1 cellular context compared by ENCODE assay signal in the genomic region with DNA sequence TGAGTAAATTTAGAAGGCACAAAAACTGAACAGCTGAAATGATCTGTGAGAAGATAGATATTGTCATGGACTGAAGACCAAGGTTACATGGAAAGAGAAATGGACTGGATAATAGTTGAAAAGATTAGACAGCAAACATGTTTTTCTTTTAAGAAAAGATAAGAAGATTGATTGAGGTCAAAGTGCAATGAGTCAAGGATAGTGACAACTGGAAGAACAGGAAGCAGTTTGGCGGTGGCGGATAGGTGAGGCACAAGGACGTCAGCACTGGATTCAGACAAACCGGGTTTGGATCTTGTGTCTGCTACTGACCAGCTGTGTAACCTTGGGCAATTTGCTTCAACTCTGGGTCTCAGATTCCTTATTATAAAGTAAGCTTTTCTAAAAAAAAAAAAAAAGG.
A peak's percentile ranks its signal among the peaks of the same experiment; 100 is the strongest.
TF ChIP-seq lines count a peak whose summit lies in the region.

No MANE protein-coding gene starts in this region.

TF ChIP-seq in K562, 482 proteins besides CTCF, POLR2A, EP300 and RAD21:
- peak; percentile 62 for TF ChIP-seq CBFA2T3 (IDR thresholded peaks at IDR 0.05)
- TF ChIP-seq, protein P1, sequence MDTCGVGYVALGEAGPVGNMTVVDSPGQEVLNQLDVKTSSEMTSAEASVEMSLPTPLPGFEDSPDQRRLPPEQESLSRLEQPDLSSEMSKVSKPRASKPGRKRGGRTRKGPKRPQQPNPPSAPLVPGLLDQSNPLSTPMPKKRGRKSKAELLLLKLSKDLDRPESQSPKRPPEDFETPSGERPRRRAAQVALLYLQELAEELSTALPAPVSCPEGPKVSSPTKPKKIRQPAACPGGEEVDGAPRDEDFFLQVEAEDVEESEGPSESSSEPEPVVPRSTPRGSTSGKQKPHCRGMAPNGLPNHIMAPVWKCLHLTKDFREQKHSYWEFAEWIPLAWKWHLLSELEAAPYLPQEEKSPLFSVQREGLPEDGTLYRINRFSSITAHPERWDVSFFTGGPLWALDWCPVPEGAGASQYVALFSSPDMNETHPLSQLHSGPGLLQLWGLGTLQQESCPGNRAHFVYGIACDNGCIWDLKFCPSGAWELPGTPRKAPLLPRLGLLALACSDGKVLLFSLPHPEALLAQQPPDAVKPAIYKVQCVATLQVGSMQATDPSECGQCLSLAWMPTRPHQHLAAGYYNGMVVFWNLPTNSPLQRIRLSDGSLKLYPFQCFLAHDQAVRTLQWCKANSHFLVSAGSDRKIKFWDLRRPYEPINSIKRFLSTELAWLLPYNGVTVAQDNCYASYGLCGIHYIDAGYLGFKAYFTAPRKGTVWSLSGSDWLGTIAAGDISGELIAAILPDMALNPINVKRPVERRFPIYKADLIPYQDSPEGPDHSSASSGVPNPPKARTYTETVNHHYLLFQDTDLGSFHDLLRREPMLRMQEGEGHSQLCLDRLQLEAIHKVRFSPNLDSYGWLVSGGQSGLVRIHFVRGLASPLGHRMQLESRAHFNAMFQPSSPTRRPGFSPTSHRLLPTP (IDR thresholded peaks at IDR 0.05; ENCODE audit: borderline replicate concordance, extremely low read depth, insufficient read length), result no peak
- peak; percentile 90 for TF ChIP-seq NR2C1 (IDR thresholded peaks at IDR 0.05)
- peak; percentile 92 for TF ChIP-seq NR2C1 (tag; IDR thresholded peaks at IDR 0.05)
- TF ChIP-seq DPF2 (IDR thresholded peaks at IDR 0.05), result peak; percentile 36; the same call in 1 of the 2 replicates
- 0 out of 2 replicates have a peak, but pooled peaks have one; percentile 39 for TF ChIP-seq SMARCE1 (IDR thresholded peaks at IDR 0.05)
- 0 out of 2 replicates have a peak, but pooled peaks have one; percentile 15 for TF ChIP-seq ZEB2 (IDR thresholded peaks at IDR 0.05)
- TF ChIP-seq, protein P2, sequence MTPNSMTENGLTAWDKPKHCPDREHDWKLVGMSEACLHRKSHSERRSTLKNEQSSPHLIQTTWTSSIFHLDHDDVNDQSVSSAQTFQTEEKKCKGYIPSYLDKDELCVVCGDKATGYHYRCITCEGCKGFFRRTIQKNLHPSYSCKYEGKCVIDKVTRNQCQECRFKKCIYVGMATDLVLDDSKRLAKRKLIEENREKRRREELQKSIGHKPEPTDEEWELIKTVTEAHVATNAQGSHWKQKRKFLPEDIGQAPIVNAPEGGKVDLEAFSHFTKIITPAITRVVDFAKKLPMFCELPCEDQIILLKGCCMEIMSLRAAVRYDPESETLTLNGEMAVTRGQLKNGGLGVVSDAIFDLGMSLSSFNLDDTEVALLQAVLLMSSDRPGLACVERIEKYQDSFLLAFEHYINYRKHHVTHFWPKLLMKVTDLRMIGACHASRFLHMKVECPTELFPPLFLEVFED (CRISPR knock-in tag; conservative IDR thresholded peaks at IDR 0.05), result no peak
- peak; percentile 22 to 51; a peak in 3 of 4 replicates for TF ChIP-seq KDM1A (IDR thresholded peaks at IDR 0.05)
- TF ChIP-seq TEAD4 (IDR thresholded peaks at IDR 0.05; ENCODE audit: low read length), result peak; percentile 49; the same call in 1 of the 2 replicates
- no peak for TF ChIP-seq TEAD4 (CRISPR knock-in tag; IDR thresholded peaks at IDR 0.05; ENCODE audit: borderline replicate concordance)
- TF ChIP-seq MBD2 (IDR thresholded peaks at IDR 0.05; ENCODE audit: borderline replicate concordance, low read depth), result no peak
- TF ChIP-seq ARID1B (IDR thresholded peaks at IDR 0.05), result peak; percentile 56
- TF ChIP-seq GABPA (tag; conservative IDR thresholded peaks at IDR 0.05; ENCODE audit: low read depth), result peak; percentile 52; the same call in 1 of the 2 replicates
- TF ChIP-seq, protein P3, sequence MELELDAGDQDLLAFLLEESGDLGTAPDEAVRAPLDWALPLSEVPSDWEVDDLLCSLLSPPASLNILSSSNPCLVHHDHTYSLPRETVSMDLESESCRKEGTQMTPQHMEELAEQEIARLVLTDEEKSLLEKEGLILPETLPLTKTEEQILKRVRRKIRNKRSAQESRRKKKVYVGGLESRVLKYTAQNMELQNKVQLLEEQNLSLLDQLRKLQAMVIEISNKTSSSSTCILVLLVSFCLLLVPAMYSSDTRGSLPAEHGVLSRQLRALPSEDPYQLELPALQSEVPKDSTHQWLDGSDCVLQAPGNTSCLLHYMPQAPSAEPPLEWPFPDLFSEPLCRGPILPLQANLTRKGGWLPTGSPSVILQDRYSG (tag; conservative IDR thresholded peaks at IDR 0.05; ENCODE audit: low read depth), result no peak
- peak; percentile 59; the same call in 1 of the 2 replicates for TF ChIP-seq GABPB1 (CRISPR knock-in tag; IDR thresholded peaks at IDR 0.05)
- peak; percentile 61; the same call in 1 of the 2 replicates for TF ChIP-seq CREM (IDR thresholded peaks at IDR 0.05; ENCODE audit: low read depth)
- no peak for TF ChIP-seq HDAC6 (IDR thresholded peaks at IDR 0.05; ENCODE audit: low read depth, low read length)
- TF ChIP-seq, protein P4, sequence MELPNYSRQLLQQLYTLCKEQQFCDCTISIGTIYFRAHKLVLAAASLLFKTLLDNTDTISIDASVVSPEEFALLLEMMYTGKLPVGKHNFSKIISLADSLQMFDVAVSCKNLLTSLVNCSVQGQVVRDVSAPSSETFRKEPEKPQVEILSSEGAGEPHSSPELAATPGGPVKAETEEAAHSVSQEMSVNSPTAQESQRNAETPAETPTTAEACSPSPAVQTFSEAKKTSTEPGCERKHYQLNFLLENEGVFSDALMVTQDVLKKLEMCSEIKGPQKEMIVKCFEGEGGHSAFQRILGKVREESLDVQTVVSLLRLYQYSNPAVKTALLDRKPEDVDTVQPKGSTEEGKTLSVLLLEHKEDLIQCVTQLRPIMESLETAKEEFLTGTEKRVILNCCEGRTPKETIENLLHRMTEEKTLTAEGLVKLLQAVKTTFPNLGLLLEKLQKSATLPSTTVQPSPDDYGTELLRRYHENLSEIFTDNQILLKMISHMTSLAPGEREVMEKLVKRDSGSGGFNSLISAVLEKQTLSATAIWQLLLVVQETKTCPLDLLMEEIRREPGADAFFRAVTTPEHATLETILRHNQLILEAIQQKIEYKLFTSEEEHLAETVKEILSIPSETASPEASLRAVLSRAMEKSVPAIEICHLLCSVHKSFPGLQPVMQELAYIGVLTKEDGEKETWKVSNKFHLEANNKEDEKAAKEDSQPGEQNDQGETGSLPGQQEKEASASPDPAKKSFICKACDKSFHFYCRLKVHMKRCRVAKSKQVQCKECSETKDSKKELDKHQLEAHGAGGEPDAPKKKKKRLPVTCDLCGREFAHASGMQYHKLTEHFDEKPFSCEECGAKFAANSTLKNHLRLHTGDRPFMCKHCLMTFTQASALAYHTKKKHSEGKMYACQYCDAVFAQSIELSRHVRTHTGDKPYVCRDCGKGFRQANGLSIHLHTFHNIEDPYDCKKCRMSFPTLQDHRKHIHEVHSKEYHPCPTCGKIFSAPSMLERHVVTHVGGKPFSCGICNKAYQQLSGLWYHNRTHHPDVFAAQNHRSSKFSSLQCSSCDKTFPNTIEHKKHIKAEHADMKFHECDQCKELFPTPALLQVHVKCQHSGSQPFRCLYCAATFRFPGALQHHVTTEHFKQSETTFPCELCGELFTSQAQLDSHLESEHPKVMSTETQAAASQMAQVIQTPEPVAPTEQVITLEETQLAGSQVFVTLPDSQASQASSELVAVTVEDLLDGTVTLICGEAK (IDR thresholded peaks at IDR 0.05), result peak; percentile 63; the same call in 1 of the 2 replicates
- TF ChIP-seq, protein P4 (CRISPR knock-in tag; IDR thresholded peaks at IDR 0.05), result no peak
- TF ChIP-seq, protein P5, sequence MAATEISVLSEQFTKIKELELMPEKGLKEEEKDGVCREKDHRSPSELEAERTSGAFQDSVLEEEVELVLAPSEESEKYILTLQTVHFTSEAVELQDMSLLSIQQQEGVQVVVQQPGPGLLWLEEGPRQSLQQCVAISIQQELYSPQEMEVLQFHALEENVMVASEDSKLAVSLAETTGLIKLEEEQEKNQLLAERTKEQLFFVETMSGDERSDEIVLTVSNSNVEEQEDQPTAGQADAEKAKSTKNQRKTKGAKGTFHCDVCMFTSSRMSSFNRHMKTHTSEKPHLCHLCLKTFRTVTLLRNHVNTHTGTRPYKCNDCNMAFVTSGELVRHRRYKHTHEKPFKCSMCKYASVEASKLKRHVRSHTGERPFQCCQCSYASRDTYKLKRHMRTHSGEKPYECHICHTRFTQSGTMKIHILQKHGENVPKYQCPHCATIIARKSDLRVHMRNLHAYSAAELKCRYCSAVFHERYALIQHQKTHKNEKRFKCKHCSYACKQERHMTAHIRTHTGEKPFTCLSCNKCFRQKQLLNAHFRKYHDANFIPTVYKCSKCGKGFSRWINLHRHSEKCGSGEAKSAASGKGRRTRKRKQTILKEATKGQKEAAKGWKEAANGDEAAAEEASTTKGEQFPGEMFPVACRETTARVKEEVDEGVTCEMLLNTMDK (IDR thresholded peaks at IDR 0.05; ENCODE audit: borderline replicate concordance, insufficient read depth, low read depth, low read length, poor library complexity, severe bottlenecking), result no peak
- TF ChIP-seq MTA2 (IDR thresholded peaks at IDR 0.05; ENCODE audit: low read depth), result 0 out of 2 replicates have a peak, but pooled peaks have one; percentile 26
- no peak for TF ChIP-seq ZNF561 (CRISPR knock-in tag; conservative IDR thresholded peaks at IDR 0.05)
- TF ChIP-seq MEIS2 (IDR thresholded peaks at IDR 0.05; ENCODE audit: partially characterized antibody), result peak; percentile 79
- peak; percentile 62; the same call in 1 of the 2 replicates for TF ChIP-seq NR2C2 (CRISPR knock-in tag; IDR thresholded peaks at IDR 0.05)
- TF ChIP-seq NR2C2 (tag; IDR thresholded peaks at IDR 0.05), result peak; percentile 78
- TF ChIP-seq, protein P6, sequence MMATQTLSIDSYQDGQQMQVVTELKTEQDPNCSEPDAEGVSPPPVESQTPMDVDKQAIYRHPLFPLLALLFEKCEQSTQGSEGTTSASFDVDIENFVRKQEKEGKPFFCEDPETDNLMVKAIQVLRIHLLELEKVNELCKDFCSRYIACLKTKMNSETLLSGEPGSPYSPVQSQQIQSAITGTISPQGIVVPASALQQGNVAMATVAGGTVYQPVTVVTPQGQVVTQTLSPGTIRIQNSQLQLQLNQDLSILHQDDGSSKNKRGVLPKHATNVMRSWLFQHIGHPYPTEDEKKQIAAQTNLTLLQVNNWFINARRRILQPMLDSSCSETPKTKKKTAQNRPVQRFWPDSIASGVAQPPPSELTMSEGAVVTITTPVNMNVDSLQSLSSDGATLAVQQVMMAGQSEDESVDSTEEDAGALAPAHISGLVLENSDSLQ (IDR thresholded peaks at IDR 0.05), result peak; percentile 52; the same call in 1 of the 2 replicates
- TF ChIP-seq CREB1 (IDR thresholded peaks at IDR 0.05), result 0 out of 2 replicates have a peak, but pooled peaks have one; percentile 19
- TF ChIP-seq CREB1 (CRISPR knock-in tag; IDR thresholded peaks at IDR 0.05), result no peak
- no peak for TF ChIP-seq PTBP1 (IDR thresholded peaks at IDR 0.05; ENCODE audit: low read depth, low read length)
- TF ChIP-seq FOSL1 (tag; conservative IDR thresholded peaks at IDR 0.05), result peak; percentile 65
- TF ChIP-seq, protein P7, sequence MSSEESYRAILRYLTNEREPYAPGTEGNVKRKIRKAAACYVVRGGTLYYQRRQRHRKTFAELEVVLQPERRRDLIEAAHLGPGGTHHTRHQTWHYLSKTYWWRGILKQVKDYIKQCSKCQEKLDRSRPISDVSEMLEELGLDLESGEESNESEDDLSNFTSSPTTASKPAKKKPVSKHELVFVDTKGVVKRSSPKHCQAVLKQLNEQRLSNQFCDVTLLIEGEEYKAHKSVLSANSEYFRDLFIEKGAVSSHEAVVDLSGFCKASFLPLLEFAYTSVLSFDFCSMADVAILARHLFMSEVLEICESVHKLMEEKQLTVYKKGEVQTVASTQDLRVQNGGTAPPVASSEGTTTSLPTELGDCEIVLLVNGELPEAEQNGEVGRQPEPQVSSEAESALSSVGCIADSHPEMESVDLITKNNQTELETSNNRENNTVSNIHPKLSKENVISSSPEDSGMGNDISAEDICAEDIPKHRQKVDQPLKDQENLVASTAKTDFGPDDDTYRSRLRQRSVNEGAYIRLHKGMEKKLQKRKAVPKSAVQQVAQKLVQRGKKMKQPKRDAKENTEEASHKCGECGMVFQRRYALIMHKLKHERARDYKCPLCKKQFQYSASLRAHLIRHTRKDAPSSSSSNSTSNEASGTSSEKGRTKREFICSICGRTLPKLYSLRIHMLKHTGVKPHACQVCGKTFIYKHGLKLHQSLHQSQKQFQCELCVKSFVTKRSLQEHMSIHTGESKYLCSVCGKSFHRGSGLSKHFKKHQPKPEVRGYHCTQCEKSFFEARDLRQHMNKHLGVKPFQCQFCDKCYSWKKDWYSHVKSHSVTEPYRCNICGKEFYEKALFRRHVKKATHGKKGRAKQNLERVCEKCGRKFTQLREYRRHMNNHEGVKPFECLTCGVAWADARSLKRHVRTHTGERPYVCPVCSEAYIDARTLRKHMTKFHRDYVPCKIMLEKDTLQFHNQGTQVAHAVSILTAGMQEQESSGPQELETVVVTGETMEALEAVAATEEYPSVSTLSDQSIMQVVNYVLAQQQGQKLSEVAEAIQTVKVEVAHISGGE (CRISPR knock-in tag; IDR thresholded peaks at IDR 0.05), result peak in 1 of 3 experiments; percentile 27; a peak in 1 of 6 replicates
- TF ChIP-seq ZNF551 (CRISPR knock-in tag; IDR thresholded peaks at IDR 0.05), result no peak
- TF ChIP-seq, protein P8, sequence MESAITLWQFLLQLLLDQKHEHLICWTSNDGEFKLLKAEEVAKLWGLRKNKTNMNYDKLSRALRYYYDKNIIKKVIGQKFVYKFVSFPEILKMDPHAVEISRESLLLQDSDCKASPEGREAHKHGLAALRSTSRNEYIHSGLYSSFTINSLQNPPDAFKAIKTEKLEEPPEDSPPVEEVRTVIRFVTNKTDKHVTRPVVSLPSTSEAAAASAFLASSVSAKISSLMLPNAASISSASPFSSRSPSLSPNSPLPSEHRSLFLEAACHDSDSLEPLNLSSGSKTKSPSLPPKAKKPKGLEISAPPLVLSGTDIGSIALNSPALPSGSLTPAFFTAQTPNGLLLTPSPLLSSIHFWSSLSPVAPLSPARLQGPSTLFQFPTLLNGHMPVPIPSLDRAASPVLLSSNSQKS (CRISPR knock-in tag; IDR thresholded peaks at IDR 0.05), result no peak
